Comparison of ENCODE assay signal across 26 cellular contexts in the genomic region with DNA sequence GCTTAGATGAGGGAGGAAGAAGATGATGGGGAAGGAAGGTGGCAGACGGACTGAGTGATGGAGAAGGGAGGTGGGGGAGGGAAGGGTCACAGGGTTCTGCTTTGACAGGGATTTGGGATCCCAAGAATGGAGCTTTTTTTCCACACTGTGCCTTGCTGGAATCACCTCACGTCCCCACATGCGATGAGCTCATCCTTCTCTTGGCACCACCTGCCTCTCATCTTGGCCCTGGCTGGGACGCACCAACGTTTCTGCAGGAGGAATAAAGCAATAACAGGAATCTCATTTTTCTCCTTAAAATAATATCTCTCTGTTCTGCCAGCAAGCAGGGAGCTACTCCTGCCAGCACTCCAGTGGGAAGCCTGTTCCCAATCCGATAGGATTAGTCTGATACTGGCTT. TPM values are rescaled to one million over a fixed set of nuclear protein-coding genes. Genes with fewer than 3 reads are reported as not detected.
"Had no signal": no experiment of that assay in that cellular context is flagged by ENCODE, and none has a peak within 500 bp of the region (broad histone marks: within the 10 kb centered on the region; RNA-seq: fewer than 3 reads in every experiment).

No MANE protein-coding gene starts in this region.

- H3K36me3 ChIP-seq: breast epithelium, heart right ventricle, left lung, prostate gland, suprapubic skin, transverse colon, uterus had no signal

- DNase-seq: activated CD4-positive, alpha-beta memory T cell treated with anti-CD3 and anti-CD28 coated beads, Interleukin-2, amount 10 ng/mL, durations not matched to agents 7 days and 5 days; activated CD4-positive, alpha-beta T cell treated with anti-CD3 and anti-CD28 coated beads, Interleukin-2, amount 10 ng/mL, durations not matched to agents 24 days and 14 days; activated effector memory CD4-positive, alpha-beta T cell treated with Interleukin-2 at 50 U/mL for 16 hours; activated naive CD4-positive, alpha-beta T cell treated with anti-CD3 and anti-CD28 coated beads for 36 hours; activated naive CD8-positive, alpha-beta T cell treated with anti-CD3 and anti-CD28 coated beads, Interleukin-2, amount 10 ng/mL, durations not matched to agents 7 days and 5 days; activated T-cell treated with anti-CD3 and anti-CD28 coated beads, Interleukin-2, amount 50 U/mL, for 72 hours; amniotic stem cell; foreskin fibroblast; heart right ventricle; kidney glomerular epithelial cell; left lung; natural killer cell; right cardiac atrium; stimulated activated CD4-positive, alpha-beta T cell treated with anti-CD3 and anti-CD28 coated beads, Interleukin-12 subunit alpha, Interleukin-12 subunit beta, amount 100 ng/mL, for 4 hours; stimulated activated naive CD8-positive, alpha-beta T cell treated with anti-CD3 and anti-CD28 coated beads, Interleukin-15, amount 100 ng/mL, for 72 hours; T-helper 17 cell; transverse colon; uterus had no signal

- H3K4me3 ChIP-seq: breast epithelium, coronary artery, heart right ventricle, left lung, lung, prostate gland, suprapubic skin, transverse colon, uterus had no signal

- H3K27ac ChIP-seq: breast epithelium, coronary artery, left lung, prostate gland, suprapubic skin, transverse colon, uterus had no signal

- H3K27me3 ChIP-seq: breast epithelium, heart right ventricle, left lung, suprapubic skin, transverse colon, uterus had no signal

- ATAC-seq: activated CD4-positive, CD25-positive, alpha-beta regulatory T cell treated with anti-CD3 and anti-CD28 coated beads, Interleukin-2, amount 50 U/mL, for 24 hours; activated T-cell treated with anti-CD3 and anti-CD28 coated beads, Interleukin-2, amount 50 U/mL, for 72 hours; heart right ventricle; left lung; natural killer cell; right cardiac atrium; stimulated activated naive CD8-positive, alpha-beta T cell treated with anti-CD3 and anti-CD28 coated beads, Interleukin-15, amount 100 ng/mL, for 72 hours; T-helper 17 cell had no signal

- H3K9me3 ChIP-seq: breast epithelium, heart right ventricle, left lung, prostate gland, suprapubic skin, transverse colon, uterus had no signal

- H3K4me1 ChIP-seq: breast epithelium, left lung, prostate gland, uterus had no signal

RNA-seq across cellular contexts. Expression of a gene that starts 47.8 kb away (rescaled TPM):
- total RNA-seq: epithelial cell of proximal tubule, osteocyte had no signal
